In genomic region chr4:74531952-74532794, GRCh38 we compare ENCODE assay signal across 8 cellular contexts.
DNase-seq lines count a peak whose midpoint lies in the region; ATAC-seq and TF ChIP-seq lines count a peak whose summit lies in the region.

No MANE protein-coding gene starts in this region.

- intact Hi-C loops in CD4-positive, alpha-beta memory T cell (cut with micrococcal nuclease) = loop anchor here (1.0 to 5.0 kb wide), 3 partner anchors 140 to 304 kb away; no protein-coding TSS in a partner anchor
- intact Hi-C loops in tibial artery (cut with DNase I; ENCODE audit: low total_unique reads) = loop anchor here (5.0 kb wide), 1 partner anchor 155 kb away; no protein-coding TSS in a partner anchor

- no peaks in the 10 kb centered on the region for H3K9me3 Mint-ChIP-seq in CD4-positive, alpha-beta memory T cell
- no peaks in the 10 kb centered on the region for H3K9me3 Mint-ChIP-seq in brain

- TF ChIP-seq CTCF in brain (conservative IDR thresholded peaks at IDR 0.05) (peak; percentile 58 to 60), tibial artery (IDR thresholded peaks at IDR 0.05) (peak; percentile 55 to 72)

- CTCF ChIA-PET in CD4-positive, alpha-beta memory T cell (lab: Charles Lee; ENCODE audit: partially characterized antibody) = interaction anchor here (0.7 to 4.4 kb wide), 15 partner anchors 10 to 303 kb away, joined by 3 to 49 read pairs (median 3); no protein-coding TSS in a partner anchor

- H3K4me3 Mint-ChIP-seq in CD4-positive, alpha-beta memory T cell = no peak overlapping the region
- no peak overlapping the region for H3K4me3 Mint-ChIP-seq in brain

- H3K27me3 Mint-ChIP-seq in CD4-positive, alpha-beta memory T cell = peaks cover 4 to 7% of the 10 kb centered on the region in 2 donors
- peaks cover 7% of the 10 kb centered on the region for H3K27me3 Mint-ChIP-seq in brain

- no peaks in the 10 kb centered on the region for H3K36me3 ChIP-seq in CD4-positive, alpha-beta memory T cell (ENCODE audit: insufficient read depth, low read length)
- no peaks in the 10 kb centered on the region for H3K36me3 ChIP-seq in tibial artery

- no peak overlapping the region for H3K4me3 ChIP-seq in CD4-positive, alpha-beta memory T cell (ENCODE audit: low read length in 2 of 2)
- no peak overlapping the region for H3K4me3 ChIP-seq in tibial artery

- no peaks in the 10 kb centered on the region for H3K36me3 Mint-ChIP-seq in CD4-positive, alpha-beta memory T cell
- no peaks in the 10 kb centered on the region for H3K36me3 Mint-ChIP-seq in brain

- H3K27ac Mint-ChIP-seq in CD4-positive, alpha-beta memory T cell = peak overlapping the region in 1 of 7 donors; percentile 49
- peak overlapping the region in 1 of 5 experiments; percentile 33 for H3K27ac Mint-ChIP-seq in brain

- ATAC-seq in GM18858 (IDR thresholded peaks at IDR 0.05; ENCODE audit: unreplicated experiment) (peak; percentile 84), HG03039 (IDR thresholded peaks at IDR 0.05; ENCODE audit: unreplicated experiment) (peak; percentile 80)

- no peaks in the 10 kb centered on the region for H3K9me3 ChIP-seq in CD4-positive, alpha-beta memory T cell (ENCODE audit: control insufficient read depth in 1 of 2, low read length in 2 of 2)
- H3K9me3 ChIP-seq in tibial artery = no peaks in the 10 kb centered on the region

- DNase-seq in CD4-positive, alpha-beta memory T cell = peak in 4 of 5 donors; percentile 4 to 22 (median 16)
- DNase-seq in NCI-H460 (ENCODE audit: extremely low read depth, low read depth) (peak; percentile 90), iris pigment epithelial cell (ENCODE audit: low read depth) (peak; percentile 92), tibial artery (no peak)
- no peak for DNase-seq in activated CD8-positive, alpha-beta memory T cell treated with anti-CD3 and anti-CD28 coated beads for 24 hours

- H3K4me1 Mint-ChIP-seq in CD4-positive, alpha-beta memory T cell = no peaks in the 10 kb centered on the region
- H3K4me1 Mint-ChIP-seq in brain = peaks cover 8% of the 10 kb centered on the region

- H3K4me1 ChIP-seq in CD4-positive, alpha-beta memory T cell (ENCODE audit: insufficient read depth, low read length) = no peaks in the 10 kb centered on the region
- no peaks in the 10 kb centered on the region for H3K4me1 ChIP-seq in tibial artery

- no peaks in the 10 kb centered on the region for H3K27me3 ChIP-seq in CD4-positive, alpha-beta memory T cell (ENCODE audit: insufficient read depth, low read length)
- no peaks in the 10 kb centered on the region for H3K27me3 ChIP-seq in tibial artery

- POLR2A ChIA-PET in CD4-positive, alpha-beta memory T cell (lab: Charles Lee; ENCODE audit: partially characterized antibody) = no interaction called here

- no peak overlapping the region for H3K27ac ChIP-seq in CD4-positive, alpha-beta memory T cell (ENCODE audit: low read depth, low read length)
- H3K27ac ChIP-seq in tibial artery = no peak overlapping the region

Comparison
In these comparisons a context has a peak if more than half of its experiments do, and no peak if none do; other contexts are left out.
1. DNase-seq: peak in CD4-positive, alpha-beta memory T cell (4 of 5), NCI-H460 (single experiment) and iris pigment epithelial cell (single experiment); none in tibial artery (0 of 2) and activated CD8-positive, alpha-beta memory T cell treated with anti-CD3 and anti-CD28 coated beads for 24 hours (single experiment).